In genomic region chr18:44901283-44901682, GRCh38 we compare ENCODE assay signal across 14 cellular contexts.
DNase-seq lines count a peak whose midpoint lies in the region; TF ChIP-seq lines count a peak whose summit lies in the region.
"Had no signal": no experiment of that assay in that cellular context is flagged by ENCODE, and none has a peak within 500 bp of the region (broad histone marks: within the 10 kb centered on the region; RNA-seq: fewer than 3 reads in every experiment).

No MANE protein-coding gene starts in this region.

- no peak overlapping the region for H4K8ac ChIP-seq in H9 (replicated peaks; ENCODE audit: insufficient read length, low read depth, low read length)

- no peaks in the 10 kb centered on the region for H3K36me3 ChIP-seq in kidney epithelial cell (ENCODE audit: control insufficient read depth, insufficient read depth, low read length)
- H3K36me3 ChIP-seq: right atrium auricular region had no signal

- no peak overlapping the region for H3K14ac ChIP-seq in H9 (ENCODE audit: insufficient read depth, low read length)

- H3K4ac ChIP-seq in H9 (ENCODE audit: low read depth, low read length): no peak overlapping the region

- no peak overlapping the region for H3K18ac ChIP-seq in H9 (ENCODE audit: insufficient read length, low read depth, low read length)

- no peaks in the 10 kb centered on the region for H3K36me3 Mint-ChIP-seq in H9 (ENCODE audit: insufficient read depth in 1 of 3, low read depth in 3 of 3)
- H3K36me3 Mint-ChIP-seq: CD14-positive monocyte had no signal

- no peak overlapping the region for H3K4me3 Mint-ChIP-seq in H9
- H3K4me3 Mint-ChIP-seq: activated T-helper 1 cell treated with anti-CD3 and anti-CD28 coated beads, Interleukin-12 subunit alpha, Interleukin-12 subunit beta, Interleukin-2, Interleukin-4 antibody, amounts not matched to agents 30 ng/mL and 10 ng/mL and 1 ng/mL, durations not matched to agents 14 hours and 24 hours and 36 hours; CD14-positive monocyte had no signal

- H3K79me2 ChIP-seq in H9 (ENCODE audit: insufficient read depth, low read length): no peaks in the 10 kb centered on the region

- no peak overlapping the region for H2BK12ac ChIP-seq in H9 (ENCODE audit: insufficient read length, low read depth, low read length)

- no peak overlapping the region for H3K23ac ChIP-seq in H9 (ENCODE audit: insufficient read length, low read depth, low read length)

- H3K27ac Mint-ChIP-seq in H9: no peak overlapping the region
- H3K27ac Mint-ChIP-seq: activated T-helper 1 cell treated with anti-CD3 and anti-CD28 coated beads, Interleukin-12 subunit alpha, Interleukin-12 subunit beta, Interleukin-2, Interleukin-4 antibody, amounts not matched to agents 30 ng/mL and 10 ng/mL and 1 ng/mL, durations not matched to agents 14 hours and 24 hours and 36 hours; CD14-positive monocyte had no signal

- H3K4me3 ChIP-seq in AG09309 (ENCODE audit: control insufficient read depth, low read depth, low read length) (no peak overlapping the region), astrocyte of the spinal cord (ENCODE audit: low read depth, low read length) (no peak overlapping the region), kidney epithelial cell (ENCODE audit: low read depth, low read length) (no peak overlapping the region)
- H3K4me3 ChIP-seq: right atrium auricular region had no signal

- H4K91ac ChIP-seq in H9 (ENCODE audit: insufficient read length, low read depth, low read length): no peak overlapping the region

- no peak overlapping the region for H2BK20ac ChIP-seq in H9 (ENCODE audit: low read depth, low read length, poor library complexity, severe bottlenecking)

- no peaks in the 10 kb centered on the region for H3K9me3 Mint-ChIP-seq in H9

- H3K79me1 ChIP-seq in H9 (ENCODE audit: insufficient read depth, low read depth, low read length, poor library complexity, severe bottlenecking): no peaks in the 10 kb centered on the region

- H3K4me1 Mint-ChIP-seq in H9: peaks cover 9 to 26% of the 10 kb centered on the region in 2 experiments

- no peak overlapping the region for H3K4me2 ChIP-seq in H9 (ENCODE audit: insufficient read depth, insufficient read length, low read length)

- no peak overlapping the region for H3K27ac ChIP-seq in H9 (ENCODE audit: insufficient read length, low read depth, low read length)
- H3K27ac ChIP-seq: right atrium auricular region had no signal

- TF ChIP-seq CTCF in AG09309 (IDR thresholded peaks at IDR 0.05; ENCODE audit: control insufficient read depth, insufficient read depth, low read depth, low read length, missing control alignments) (peak; percentile 33), H9 (conservative IDR thresholded peaks at IDR 0.05) (peak; percentile 62), astrocyte of the spinal cord (IDR thresholded peaks at IDR 0.05; ENCODE audit: low read depth, low read length) (peak; percentile 12), kidney epithelial cell (IDR thresholded peaks at IDR 0.05; ENCODE audit: insufficient read depth, low read length, poor library complexity, severe bottlenecking) (peak; percentile 7)

- H4K20me1 ChIP-seq in H9 (ENCODE audit: control insufficient read depth, insufficient read depth, insufficient read length): no peaks in the 10 kb centered on the region

- no peaks in the 10 kb centered on the region for H3K27me3 ChIP-seq in H9 (ENCODE audit: insufficient read depth, low read length)
- H3K27me3 ChIP-seq in kidney epithelial cell (ENCODE audit: control insufficient read depth, insufficient read depth, low read length): no peaks in the 10 kb centered on the region
- H3K27me3 ChIP-seq: right atrium auricular region had no signal

- H2BK120ac ChIP-seq in H9 (ENCODE audit: low read depth, low read length, poor library complexity, severe bottlenecking): no peak overlapping the region

- no peaks in the 10 kb centered on the region for H3K27me3 Mint-ChIP-seq in H9 (ENCODE audit: low read depth)

- DNase-seq in AG09309 (ENCODE audit: low read depth) (no peak), H9 (no peak), astrocyte of the spinal cord (ENCODE audit: low read depth, low spot score) (no peak), kidney epithelial cell (ENCODE audit: low read depth) (no peak), EL (no peak), germinal center (ENCODE audit: low spot score) (no peak), kidney glomerular epithelial cell (lab: John Stamatoyannopoulos, UW) (no peak)
- no peak for DNase-seq in stimulated activated CD4-positive, alpha-beta T cell treated with anti-CD3 and anti-CD28 coated beads, Interleukin-4, amount 100 ng/mL, for 4 hours
- DNase-seq: activated CD4-positive, alpha-beta T cell treated with anti-CD3 and anti-CD28 coated beads for 4 hours; NCI-H1105 treated with DMSO at 0.1 percent for 48 hours; NCI-H526 treated with DMSO at 0.1 percent for 48 hours had no signal

- H2AFZ ChIP-seq in H9 (ENCODE audit: low read length): no peak overlapping the region

- H3K23me2 ChIP-seq in H9 (ENCODE audit: insufficient read length, low read depth, low read length, poor library complexity, severe bottlenecking): no peaks in the 10 kb centered on the region

- no peak overlapping the region for H3K9ac ChIP-seq in H9 (ENCODE audit: extremely low read depth, insufficient read length, low read length)

- no peak overlapping the region for H3T11ph ChIP-seq in H9 (ENCODE audit: low read length)

- H3K9me3 ChIP-seq in H9 (ENCODE audit: control insufficient read depth, low read depth, low read length): no peaks in the 10 kb centered on the region
- H3K9me3 ChIP-seq: right atrium auricular region had no signal

- in situ Hi-C loops in astrocyte of the spinal cord (cut with HindIII; ENCODE audit: low sequenced_read_pairs): no loop called here

- no peak overlapping the region for H3K56ac ChIP-seq in H9 (ENCODE audit: insufficient read length, low read depth, low read length)

- H2AK5ac ChIP-seq in H9 (ENCODE audit: insufficient read length, low read length): no peak overlapping the region

- H2BK5ac ChIP-seq in H9 (ENCODE audit: insufficient read length, low read length): no peak overlapping the region

- H2BK15ac ChIP-seq in H9 (ENCODE audit: low read depth, low read length): no peak overlapping the region

- no peaks in the 10 kb centered on the region; the same call in 1 of the 2 replicates for H3K4me1 ChIP-seq in H9 (ENCODE audit: insufficient read depth, low read length)
- H3K4me1 ChIP-seq: right atrium auricular region had no signal

- no CpG with 5 or more reads among the region's 2 CpGs for WGBS in H9 (ENCODE audit: extremely low coverage, insufficient read length, low lambda C conversion rate)

- no peak overlapping the region for H4K5ac ChIP-seq in H9 (ENCODE audit: insufficient read length, low read depth, low read length)

Comparison
In these comparisons a context has a peak if more than half of its experiments do, and no peak if none do; other contexts are left out.
1. CTCF ChIP-seq: peak in every context shown above with its lines; median percentile 62 in H9; 33 in AG09309; 12 in astrocyte of the spinal cord; 7 in kidney epithelial cell.